Comparison of ENCODE assay signal across 3 cellular contexts in genomic region chr1:207268753-207269511, GRCh38.
TF ChIP-seq lines count a peak whose summit lies in the region.

No MANE protein-coding gene starts in this region.

TF ChIP-seq in GM23338, 12 proteins besides CTCF, POLR2A, EP300 and RAD21 (continues in another document):
- no peak for TF ChIP-seq EZH2phosphoT487 (IDR thresholded peaks at IDR 0.05; ENCODE audit: unreplicated experiment)
- TF ChIP-seq CREB1 (CRISPR knock-in tag; IDR thresholded peaks at IDR 0.05; ENCODE audit: low read depth) = no peak
- no peak for TF ChIP-seq ZNF114 (CRISPR knock-in tag; IDR thresholded peaks at IDR 0.05)
- TF ChIP-seq ZNF331 (CRISPR knock-in tag; IDR thresholded peaks at IDR 0.05; ENCODE audit: low read depth) = no peak
- TF ChIP-seq NANOG (IDR thresholded peaks at IDR 0.05; ENCODE audit: borderline replicate concordance) = no peak
- no peak for TF ChIP-seq STAT1 (IDR thresholded peaks at IDR 0.05; ENCODE audit: unreplicated experiment)
- TF ChIP-seq ZNF462 (CRISPR knock-in tag; IDR thresholded peaks at IDR 0.05) = no peak

TF ChIP-seq in IMR-90, 13 proteins besides CTCF, POLR2A, EP300 and RAD21:
- TF ChIP-seq RFX5 (IDR thresholded peaks at IDR 0.05; ENCODE audit: low read depth, low read length) (no peak), MAZ (IDR thresholded peaks at IDR 0.05; ENCODE audit: borderline replicate concordance, low read depth, low read length) (no peak)

TF ChIP-seq in SK-N-SH treated with all-trans-retinoic acid at 6 μM for 48 hours, 23 proteins besides CTCF, POLR2A, EP300 and RAD21:
- no peak for TF ChIP-seq TOX (CRISPR knock-in tag; IDR thresholded peaks at IDR 0.05; ENCODE audit: borderline replicate concordance)
- TF ChIP-seq ZC3H10 (CRISPR knock-in tag; IDR thresholded peaks at IDR 0.05) = no peak
- no peak for TF ChIP-seq ZNF70 (CRISPR knock-in tag; IDR thresholded peaks at IDR 0.05)
- no peak for TF ChIP-seq ZFP3 (CRISPR knock-in tag; IDR thresholded peaks at IDR 0.05)
- no peak for TF ChIP-seq ZFP30 (CRISPR knock-in tag; IDR thresholded peaks at IDR 0.05)
- no peak for TF ChIP-seq BACH2 (CRISPR knock-in tag; IDR thresholded peaks at IDR 0.05; ENCODE audit: borderline replicate concordance)
- TF ChIP-seq CREB5 (CRISPR knock-in tag; IDR thresholded peaks at IDR 0.05; ENCODE audit: low read depth) = no peak
- TF ChIP-seq RARB (CRISPR knock-in tag; IDR thresholded peaks at IDR 0.05) = no peak
